29 cellular contexts compared by ENCODE assay signal in genomic region chr4:29243054-29243453, GRCh38.
"Had no signal": no experiment of that assay in that cellular context is flagged by ENCODE, and none has a peak within 500 bp of the region (broad histone marks: within the 10 kb centered on the region; RNA-seq: fewer than 3 reads in every experiment).

No MANE protein-coding gene starts in this region.

- H3K9me3 ChIP-seq: ascending aorta had no signal

- H3K36me3 ChIP-seq: ascending aorta, cardiac muscle cell had no signal

- H3K4me1 ChIP-seq: ascending aorta had no signal

- H3K27ac ChIP-seq: ascending aorta, cardiac muscle cell, VCaP had no signal

- H3K4me3 ChIP-seq: ascending aorta, cardiac muscle cell had no signal

- FAIRE-seq: bronchial epithelial cell, TTC549 had no signal

- ATAC-seq: activated CD8-positive, alpha-beta memory T cell treated with anti-CD3 and anti-CD28 coated beads, Interleukin-2, amount 10 ng/mL, durations not matched to agents 7 days and 5 days; activated CD8-positive, alpha-beta T cell treated with anti-CD3 and anti-CD28 coated beads, Interleukin-2, amount 10 ng/mL, durations not matched to agents 7 days and 5 days; activated naive CD8-positive, alpha-beta T cell treated with anti-CD3 and anti-CD28 coated beads, Interleukin-2, amount 50 U/mL, for 24 hours had no signal

- DNase-seq: activated B cell treated with CpG ODN at 0.5 μM for 24 hours; activated CD4-positive, alpha-beta memory T cell treated with anti-CD3 and anti-CD28 coated beads, Interleukin-2, amount 10 ng/mL, durations not matched to agents 7 days and 5 days; activated CD4-positive, alpha-beta T cell treated with anti-CD3 and anti-CD28 coated beads for 4 hours; activated CD4-positive, alpha-beta T cell treated with anti-CD3 and anti-CD28 coated beads, Interleukin-2, amount 10 ng/mL, durations not matched to agents 24 days and 14 days; activated CD4-positive, alpha-beta T cell treated with anti-CD3 and anti-CD28 coated beads, Interleukin-2, amount 50 U/mL, for 48 hours; activated CD4-positive, CD25-positive, alpha-beta regulatory T cell treated with anti-CD3 and anti-CD28 coated beads, Interleukin-2, amount 50 U/mL, for 72 hours; activated CD8-positive, alpha-beta memory T cell treated with anti-CD3 and anti-CD28 coated beads for 24 hours; activated CD8-positive, alpha-beta memory T cell treated with anti-CD3 and anti-CD28 coated beads, Interleukin-2, amount 10 ng/mL, durations not matched to agents 7 days and 5 days; activated CD8-positive, alpha-beta memory T cell treated with anti-CD3 and anti-CD28 coated beads, Interleukin-2, amount 50 U/mL, for 48 hours; activated CD8-positive, alpha-beta T cell treated with anti-CD3 and anti-CD28 coated beads, Interleukin-2, amount 10 ng/mL, durations not matched to agents 7 days and 5 days; activated effector memory CD4-positive, alpha-beta T cell treated with Interleukin-2 at 50 U/mL for 16 hours; activated gamma-delta T cell; activated naive CD4-positive, alpha-beta T cell treated with anti-CD3 and anti-CD28 coated beads, Interleukin-2, amount 10 ng/mL, durations not matched to agents 7 days and 5 days; activated naive CD4-positive, alpha-beta T cell treated with Interleukin-2 at 50 U/mL for 16 hours; activated naive CD8-positive, alpha-beta T cell treated with anti-CD3 and anti-CD28 coated beads, Interleukin-2, amount 10 ng/mL, durations not matched to agents 7 days and 5 days; activated naive CD8-positive, alpha-beta T cell treated with anti-CD3 and anti-CD28 coated beads, Interleukin-2, amount 50 U/mL, for 24 hours; activated T-cell treated with anti-CD3 and anti-CD28 coated beads, Interleukin-2, amount 50 U/mL, for 24 hours; activated T-cell treated with anti-CD3 and anti-CD28 coated beads, Interleukin-2, amount 50 U/mL, for 48 hours; amygdala; anterior cingulate cortex; caudate nucleus; cerebellar nuclear complex; T-helper 2 cell; T-helper 9 cell had no signal

- H3K27me3 ChIP-seq: ascending aorta, cardiac muscle cell had no signal
